Comparison of ENCODE assay signal across 28 cellular contexts in genomic region chr11:109001585-109001984, GRCh38.
"Had no signal": no experiment of that assay in that cellular context is flagged by ENCODE, and none has a peak within 500 bp of the region (broad histone marks: within the 10 kb centered on the region; RNA-seq: fewer than 3 reads in every experiment).

No MANE protein-coding gene starts in this region.

- DNase-seq: stimulated activated CD4-positive, alpha-beta T cell treated with anti-CD3 and anti-CD28 coated beads, Interleukin-2, amount 100 ng/mL, for 48 hours; stimulated activated CD4-positive, alpha-beta T cell treated with anti-CD3 and anti-CD28 coated beads, Interleukin-4, amount 100 ng/mL, for 1 hour; stimulated activated CD4-positive, alpha-beta T cell treated with anti-CD3 and anti-CD28 coated beads, Interleukin-4, amount 100 ng/mL, for 24 hours; stimulated activated CD4-positive, alpha-beta T cell treated with anti-CD3 and anti-CD28 coated beads, Interleukin-4, amount 100 ng/mL, for 4 hours; stimulated activated CD8-positive, alpha-beta memory T cell treated with anti-CD3 and anti-CD28 coated beads, Interleukin-4, amount 100 ng/mL, for 48 hours; stimulated activated naive B cell treated with anti-CD40 and anti-IgM and Interleukin-4, amounts not matched to agents 10 μg/mL and 1 μg/mL and 100 μg/mL, for 72 hours; stimulated activated naive CD4-positive, alpha-beta T cell; stimulated activated naive CD4-positive, alpha-beta T cell treated with Interleukin-2 at 50 U/mL for 16 hours; stimulated activated naive CD8-positive, alpha-beta T cell treated with anti-CD3 and anti-CD28 coated beads, Interleukin-15, amount 100 ng/mL, for 72 hours; stimulated activated naive CD8-positive, alpha-beta T cell treated with anti-CD3 and anti-CD28 coated beads, Interleukin-15, Interleukin-2, amounts not matched to agents 100 U/mL and 50 U/mL, for 24 hours; stomach; substantia nigra; testis; thyroid gland; tibial artery; transverse colon; trophoblast cell; upper lobe of left lung; upper lobe of right lung; uterus had no signal

- H3K27ac Mint-ChIP-seq: stimulated activated effector memory CD8-positive, alpha-beta T cell treated with anti-CD3 and anti-CD28 coated beads, Interleukin-12 subunit alpha, Interleukin-12 subunit beta, amount 100 ng/mL, for 72 hours; stimulated activated memory B cell treated with anti-CD40 and anti-IgM and Interleukin-4, amounts not matched to agents 10 μg/mL and 1 μg/mL and 100 μg/mL, for 72 hours; stimulated activated naive B cell treated with anti-CD40 and anti-IgM and Interleukin-4, amounts not matched to agents 10 μg/mL and 1 μg/mL and 100 μg/mL, for 72 hours; stimulated activated naive CD8-positive, alpha-beta T cell treated with anti-CD3 and anti-CD28 coated beads, Interleukin-15, amount 100 ng/mL, for 72 hours; stimulated activated naive CD8-positive, alpha-beta T cell treated with anti-CD3 and anti-CD28 coated beads, Interleukin-15, Interleukin-2, amounts not matched to agents 100 ng/mL and 50 ng/mL, for 24 hours; type B pancreatic cell had no signal

- H3K4me3 ChIP-seq: stomach, suprapubic skin, testis, thoracic aorta, thyroid gland, tibial artery, tibial nerve, transverse colon, upper lobe of left lung, upper lobe of right lung, uterus, vagina had no signal

- H3K27me3 Mint-ChIP-seq: stimulated activated naive CD8-positive, alpha-beta T cell treated with anti-CD3 and anti-CD28 coated beads, Interleukin-15, amount 100 ng/mL, for 72 hours had no signal

- H3K36me3 ChIP-seq: stomach, suprapubic skin, thoracic aorta, thyroid gland, tibial artery, tibial nerve, transverse colon, upper lobe of left lung, upper lobe of right lung, uterus, vagina had no signal

- H3K27me3 ChIP-seq: stomach, suprapubic skin, testis, thyroid gland, tibial artery, tibial nerve, transverse colon, upper lobe of left lung, upper lobe of right lung, uterus, vagina had no signal

- ATAC-seq: stimulated activated memory B cell treated with anti-CD40 and anti-IgM and Interleukin-4, amounts not matched to agents 10 μg/mL and 1 μg/mL and 100 μg/mL, for 72 hours; stimulated activated naive B cell treated with anti-CD40 and anti-IgM and Interleukin-4, amounts not matched to agents 10 μg/mL and 1 μg/mL and 100 μg/mL, for 72 hours; stimulated activated naive CD8-positive, alpha-beta T cell treated with anti-CD3 and anti-CD28 coated beads, Interleukin-15, amount 100 ng/mL, for 72 hours; stimulated activated naive CD8-positive, alpha-beta T cell treated with anti-CD3 and anti-CD28 coated beads, Interleukin-15, Interleukin-2, amounts not matched to agents 100 U/mL and 50 U/mL, for 24 hours; upper lobe of right lung had no signal

- H3K9me3 ChIP-seq: suprapubic skin, testis, thoracic aorta, thyroid gland, transverse colon, upper lobe of left lung, upper lobe of right lung, uterus, vagina had no signal

- H3K4me1 Mint-ChIP-seq: stimulated activated effector memory CD8-positive, alpha-beta T cell treated with anti-CD3 and anti-CD28 coated beads, Interleukin-12 subunit alpha, Interleukin-12 subunit beta, amount 100 ng/mL, for 72 hours; stimulated activated memory B cell treated with anti-CD40 and anti-IgM and Interleukin-4, amounts not matched to agents 10 μg/mL and 1 μg/mL and 100 μg/mL, for 72 hours; stimulated activated naive B cell treated with anti-CD40 and anti-IgM and Interleukin-4, amounts not matched to agents 10 μg/mL and 1 μg/mL and 100 μg/mL, for 72 hours; stimulated activated naive CD8-positive, alpha-beta T cell treated with anti-CD3 and anti-CD28 coated beads, Interleukin-15, amount 100 ng/mL, for 72 hours had no signal

- H3K9me3 Mint-ChIP-seq: type B pancreatic cell had no signal

- H3K36me3 Mint-ChIP-seq: stimulated activated effector memory CD8-positive, alpha-beta T cell treated with anti-CD3 and anti-CD28 coated beads, Interleukin-12 subunit alpha, Interleukin-12 subunit beta, amount 100 ng/mL, for 72 hours; stimulated activated memory B cell treated with anti-CD40 and anti-IgM and Interleukin-4, amounts not matched to agents 10 μg/mL and 1 μg/mL and 100 μg/mL, for 72 hours; stimulated activated naive B cell treated with anti-CD40 and anti-IgM and Interleukin-4, amounts not matched to agents 10 μg/mL and 1 μg/mL and 100 μg/mL, for 72 hours; type B pancreatic cell had no signal

- H3K4me3 Mint-ChIP-seq: stimulated activated effector memory CD8-positive, alpha-beta T cell treated with anti-CD3 and anti-CD28 coated beads, Interleukin-12 subunit alpha, Interleukin-12 subunit beta, amount 100 ng/mL, for 72 hours; stimulated activated memory B cell treated with anti-CD40 and anti-IgM and Interleukin-4, amounts not matched to agents 10 μg/mL and 1 μg/mL and 100 μg/mL, for 72 hours; stimulated activated naive B cell treated with anti-CD40 and anti-IgM and Interleukin-4, amounts not matched to agents 10 μg/mL and 1 μg/mL and 100 μg/mL, for 72 hours; stimulated activated naive CD8-positive, alpha-beta T cell treated with anti-CD3 and anti-CD28 coated beads, Interleukin-15, amount 100 ng/mL, for 72 hours; stimulated activated naive CD8-positive, alpha-beta T cell treated with anti-CD3 and anti-CD28 coated beads, Interleukin-15, Interleukin-2, amounts not matched to agents 100 ng/mL and 50 ng/mL, for 24 hours; type B pancreatic cell had no signal

- H3K27ac ChIP-seq: stomach, suprapubic skin, testis, thoracic aorta, thyroid gland, tibial artery, tibial nerve, transverse colon, upper lobe of left lung, upper lobe of right lung, uterus, vagina had no signal

- H3K4me1 ChIP-seq: stomach, suprapubic skin, testis, thyroid gland, tibial artery, tibial nerve, transverse colon, upper lobe of left lung, upper lobe of right lung, uterus, vagina had no signal
